In genomic region chr3:51975857-51976549, GRCh38 we compare ENCODE assay signal across 8 cellular contexts. TPM values are rescaled to one million over a fixed set of nuclear protein-coding genes. Genes with fewer than 3 reads are reported as not detected.
DNase-seq lines count a peak whose midpoint lies in the region; ATAC-seq, FAIRE-seq and TF ChIP-seq lines count a peak whose summit lies in the region.

No MANE protein-coding gene starts in this region.

- H3K36me3 ChIP-seq in Peyer's patch: no peaks in the 10 kb centered on the region
- H3K36me3 ChIP-seq in spleen: peaks cover 0 to 12% (median 0%) of the 10 kb centered on the region in 6 donors

- 40 to 47% (median 42%) methylated on average over 44 to 45 of the region's 45 CpGs for WGBS in spleen, 5 donors

- TF ChIP-seq POLR2A in Peyer's patch (IDR thresholded peaks at IDR 0.05): no peak
- no peak for TF ChIP-seq POLR2A in spleen (IDR thresholded peaks at IDR 0.05)
- no peak for TF ChIP-seq POLR2A in GM12892 (IDR thresholded peaks at IDR 0.05; ENCODE audit: low read depth, low read length)

- peak; percentile 66 for DNase-seq in activated CD8-positive, alpha-beta memory T cell treated with anti-CD3 and anti-CD28 coated beads, Interleukin-2, amount 10 ng/mL, durations not matched to agents 7 days and 5 days
- DNase-seq in activated CD8-positive, alpha-beta memory T cell treated with anti-CD3 and anti-CD28 coated beads for 24 hours: no peak
- peak in 2 of 3 donors; percentile 77 to 82 for DNase-seq in Peyer's patch
- DNase-seq in chondrocyte (ENCODE audit: low spot score): no peak
- peak; percentile 91 for DNase-seq in left kidney (ENCODE audit: low read depth, low spot score)
- peak; percentile 88 for DNase-seq in spleen
- no peak for DNase-seq in GM12892 (ENCODE audit: insufficient read length)
- DNase-seq in NCI-H526 treated with DMSO at 0.1 percent for 48 hours (lab: John Stamatoyannopoulos, UW): no peak

- intact Hi-C loops in spleen (cut with DNase I; ENCODE audit: low total_unique reads): no loop called here

- peak overlapping the region; percentile 79 for H3K4me3 Mint-ChIP-seq in activated CD8-positive, alpha-beta memory T cell treated with anti-CD3 and anti-CD28 coated beads, Interleukin-2, amount 10 ng/mL, durations not matched to agents 7 days and 5 days
- H3K4me3 Mint-ChIP-seq in chondrocyte (ENCODE audit: unreplicated experiment): peak overlapping the region; percentile 95

- ATAC-seq in activated CD8-positive, alpha-beta memory T cell treated with anti-CD3 and anti-CD28 coated beads, Interleukin-2, amount 10 ng/mL, durations not matched to agents 7 days and 5 days: no peak

- CTCF ChIA-PET in activated CD8-positive, alpha-beta memory T cell treated with anti-CD3 and anti-CD28 coated beads, Interleukin-2, amount 10 ng/mL, durations not matched to agents 7 days and 5 days (lab: Charles Lee): interaction anchor here (1.1 to 4.8 kb wide), 2 partner anchors 8 to 34 kb away, joined by 4 to 65 read pairs; partner anchors contain the start of genes PARP3 and RRP9

- H3K9me3 ChIP-seq in Peyer's patch (no peaks in the 10 kb centered on the region), spleen (no peaks in the 10 kb centered on the region)

- H3K4me1 ChIP-seq in Peyer's patch (peaks cover 4 to 35% (median 10%) of the 10 kb centered on the region in 4 donors), spleen (peaks cover 27 to 77% (median 50%) of the 10 kb centered on the region in 6 donors)

- no peaks in the 10 kb centered on the region for H3K27me3 ChIP-seq in Peyer's patch
- H3K27me3 ChIP-seq in spleen (replicated peaks in 1 of 7): no peaks in the 10 kb centered on the region

- H3K4me1 Mint-ChIP-seq in activated CD8-positive, alpha-beta memory T cell treated with anti-CD3 and anti-CD28 coated beads, Interleukin-2, amount 10 ng/mL, durations not matched to agents 7 days and 5 days: peaks cover 34% of the 10 kb centered on the region
- peaks cover 22% of the 10 kb centered on the region for H3K4me1 Mint-ChIP-seq in chondrocyte (ENCODE audit: low read depth)

- H3K9me3 Mint-ChIP-seq in activated CD8-positive, alpha-beta memory T cell treated with anti-CD3 and anti-CD28 coated beads, Interleukin-2, amount 10 ng/mL, durations not matched to agents 7 days and 5 days (ENCODE audit: low read depth): no peaks in the 10 kb centered on the region
- H3K9me3 Mint-ChIP-seq in chondrocyte (ENCODE audit: low read depth): no peaks in the 10 kb centered on the region

- no peaks in the 10 kb centered on the region for H3K36me3 Mint-ChIP-seq in activated CD8-positive, alpha-beta memory T cell treated with anti-CD3 and anti-CD28 coated beads, Interleukin-2, amount 10 ng/mL, durations not matched to agents 7 days and 5 days
- no peaks in the 10 kb centered on the region for H3K36me3 Mint-ChIP-seq in chondrocyte (ENCODE audit: low read depth)

- H3K27ac ChIP-seq in Peyer's patch (peak overlapping the region in 3 of 4 donors; percentile 89 to 92 (median 90)), spleen (peak overlapping the region in 7 of 8 donors; percentile 48 to 95 (median 93))

- TF ChIP-seq CTCF in Peyer's patch (IDR thresholded peaks at IDR 0.05) (peak in 1 of 6 experiments; percentile 9), chondrocyte (IDR thresholded peaks at IDR 0.05) (peak; percentile 30), spleen (IDR thresholded peaks at IDR 0.05 in 8 of 11, conservative IDR thresholded peaks at IDR 0.05 in 3 of 11) (peak in 1 of 11 experiments; percentile 20)

- H3K4me3 ChIP-seq in Peyer's patch (peak overlapping the region; percentile 51 to 85 (median 77)), spleen (peak overlapping the region; percentile 60 to 93 (median 73))

- no peaks in the 10 kb centered on the region for H3K27me3 Mint-ChIP-seq in activated CD8-positive, alpha-beta memory T cell treated with anti-CD3 and anti-CD28 coated beads, Interleukin-2, amount 10 ng/mL, durations not matched to agents 7 days and 5 days
- no peaks in the 10 kb centered on the region for H3K27me3 Mint-ChIP-seq in chondrocyte (ENCODE audit: low read depth)

- no peak overlapping the region for H3K27ac Mint-ChIP-seq in activated CD8-positive, alpha-beta memory T cell treated with anti-CD3 and anti-CD28 coated beads, Interleukin-2, amount 10 ng/mL, durations not matched to agents 7 days and 5 days
- peak overlapping the region; percentile 59 for H3K27ac Mint-ChIP-seq in chondrocyte (ENCODE audit: unreplicated experiment)

- no peak for FAIRE-seq in GM12892 (lab: Jason Lieb, UNC)

RNA-seq across cellular contexts. Expression of gene ABHD14A, which starts 1.1 kb away (rescaled TPM):
- 10 to 100 TPM; 11.8 to 13.7 TPM for total RNA-seq in activated CD8-positive, alpha-beta memory T cell treated with anti-CD3 and anti-CD28 coated beads, Interleukin-2, amount 10 ng/mL, durations not matched to agents 7 days and 5 days
- total RNA-seq in Peyer's patch (10 to 100 TPM in 2 of 4 donors, 1 to 10 TPM in 2; 3.9 to 11.6 (median 7.7) TPM), chondrocyte (10.0 to 19.4 TPM (median 10.2 TPM) in 3 replicates), spleen (10 to 100 TPM in 4 of 7 donors, 1 to 10 TPM in 3; 8.7 to 23.9 (median 12.3) TPM)
- polyA plus RNA-seq in spleen: 10 to 100 TPM; 18.7 to 26.7 (median 22.1) TPM
- polyA plus RNA-seq in GM12892 (2012; ENCODE audit: missing spikeins): 7.9 TPM

RNA-seq across cellular contexts. Expression of gene ABHD14B, which starts 2.2 kb away (rescaled TPM):
- 10 to 100 TPM; 36.2 to 36.7 TPM for total RNA-seq in activated CD8-positive, alpha-beta memory T cell treated with anti-CD3 and anti-CD28 coated beads, Interleukin-2, amount 10 ng/mL, durations not matched to agents 7 days and 5 days
- total RNA-seq in Peyer's patch (100 to 1,000 TPM in 3 of 4 donors, 10 to 100 TPM in 1; 43.7 to 135 (median 127) TPM), chondrocyte (24.3 to 38.0 TPM (median 25.7 TPM) in 3 replicates), spleen (10 to 100 TPM; 33.8 to 74.9 (median 56.3) TPM)
- polyA plus RNA-seq in spleen: 10 to 100 TPM; 60.1 to 71.4 (median 66.8) TPM
- polyA plus RNA-seq in GM12892 (2012; ENCODE audit: missing spikeins): 43.7 TPM

RNA-seq across cellular contexts. Expression of gene ACY1, which starts 7.3 kb away (rescaled TPM):
- total RNA-seq in activated CD8-positive, alpha-beta memory T cell treated with anti-CD3 and anti-CD28 coated beads, Interleukin-2, amount 10 ng/mL, durations not matched to agents 7 days and 5 days: 10 to 100 TPM; 18.1 to 21.3 TPM
- total RNA-seq in Peyer's patch (100 to 1,000 TPM in 3 of 4 donors, 10 to 100 TPM in 1; 95.7 to 977 (median 609) TPM), chondrocyte (21.1 to 24.5 TPM (median 21.7 TPM) in 3 replicates), spleen (10 to 100 TPM; 16.7 to 31.1 (median 26.0) TPM)
- 10 to 100 TPM; 28.1 to 29.8 (median 29.2) TPM for polyA plus RNA-seq in spleen
- polyA plus RNA-seq in GM12892 (2012; ENCODE audit: missing spikeins): 42.5 TPM

RNA-seq across cellular contexts. Expression of gene PCBP4, which starts 8.7 kb away (rescaled TPM):
- total RNA-seq in activated CD8-positive, alpha-beta memory T cell treated with anti-CD3 and anti-CD28 coated beads, Interleukin-2, amount 10 ng/mL, durations not matched to agents 7 days and 5 days: 10 to 100 TPM; 11.4 to 21.1 TPM
- 10 to 100 TPM; 31.3 to 44.7 (median 37.7) TPM for total RNA-seq in Peyer's patch
- total RNA-seq in chondrocyte: 35.5 to 63.8 TPM (median 55.7 TPM) in 3 replicates
- 10 to 100 TPM; 17.1 to 24.6 (median 20.7) TPM for total RNA-seq in spleen
- polyA plus RNA-seq in spleen: 10 to 100 TPM; 12.8 to 41.7 (median 23.2) TPM
- polyA plus RNA-seq in GM12892 (2012; ENCODE audit: missing spikeins): 6.6 TPM

RNA-seq across cellular contexts. Expression of gene RPL29, which starts 19.7 kb away (rescaled TPM):
- 1,000 to 10,000 TPM; 1,042 to 1,060 TPM for total RNA-seq in activated CD8-positive, alpha-beta memory T cell treated with anti-CD3 and anti-CD28 coated beads, Interleukin-2, amount 10 ng/mL, durations not matched to agents 7 days and 5 days
- total RNA-seq in Peyer's patch: 100 to 1,000 TPM; 643 to 841 (median 711) TPM
- total RNA-seq in chondrocyte: 610 to 772 TPM (median 621 TPM) in 3 replicates
- 1,000 to 10,000 TPM in 4 of 7 donors, 100 to 1,000 TPM in 3; 684 to 1,403 (median 1,036) TPM for total RNA-seq in spleen
- 1,000 to 10,000 TPM; 3,003 to 4,302 (median 4,113) TPM for polyA plus RNA-seq in spleen
- 3,428 TPM for polyA plus RNA-seq in GM12892 (2012; ENCODE audit: missing spikeins)

Comparison
In these comparisons a context has a peak if more than half of its experiments do, and no peak if none do; other contexts are left out.
1. DNase-seq: peak in activated CD8-positive, alpha-beta memory T cell treated with anti-CD3 and anti-CD28 coated beads, Interleukin-2, amount 10 ng/mL, durations not matched to agents 7 days and 5 days (single experiment), Peyer's patch (2 of 3), left kidney (single experiment) and spleen (single experiment); none in activated CD8-positive, alpha-beta memory T cell treated with anti-CD3 and anti-CD28 coated beads for 24 hours (single experiment), chondrocyte (single experiment), GM12892 (single experiment) and NCI-H526 treated with DMSO at 0.1 percent for 48 hours (single experiment).